ENCODE assay signal across 9 cellular contexts in genomic region chr7:26681819-26682418, GRCh38.
DNase-seq lines count a peak whose midpoint lies in the region; ATAC-seq and TF ChIP-seq lines count a peak whose summit lies in the region.
"Had no signal": no experiment of that assay in that cellular context is flagged by ENCODE, and none has a peak within 500 bp of the region (broad histone marks: within the 10 kb centered on the region; RNA-seq: fewer than 3 reads in every experiment).

No MANE protein-coding gene starts in this region.

- H3K4me3 Mint-ChIP-seq in WTC11: no peak overlapping the region

- no peaks in the 10 kb centered on the region for H3K9me3 ChIP-seq in MG63
- H3K9me3 ChIP-seq: BLaER1 treated with 17β-estradiol and CSF1 and Interleukin-3, amounts not matched to agents 10 nM and 100 nM had no signal

- no peak overlapping the region for H3K27ac Mint-ChIP-seq in WTC11

- ATAC-seq in WTC11 (no peak), HG02884 (IDR thresholded peaks at IDR 0.05; ENCODE audit: unreplicated experiment) (no peak)

- no peaks in the 10 kb centered on the region for H3K36me3 Mint-ChIP-seq in WTC11

- H3K9me3 Mint-ChIP-seq in WTC11: no peaks in the 10 kb centered on the region

- POLR2A ChIA-PET in WTC11 (lab: Charles Lee): no interaction called here

- no peak overlapping the region for H3K4me3 ChIP-seq in LNCaP clone FGC (ENCODE audit: low read depth, low read length)
- H3K4me3 ChIP-seq in MG63: no peak overlapping the region
- H3K4me3 ChIP-seq: BLaER1 treated with 17β-estradiol and CSF1 and Interleukin-3, amounts not matched to agents 10 nM and 100 nM had no signal

- CTCF ChIA-PET in WTC11 (lab: Charles Lee): interaction anchor here (0.6 to 4.3 kb wide), 17 partner anchors 9 to 819 kb away, joined by 3 to 26 read pairs (median 4); partner anchors contain the start of genes HOXA4 and HOXA5

- no peaks in the 10 kb centered on the region; the same call in 1 of the 2 replicates for H3K27me3 Mint-ChIP-seq in WTC11 (ENCODE audit: low read depth)

- H3K27me3 ChIP-seq in MG63: no peaks in the 10 kb centered on the region

- H3K4me1 Mint-ChIP-seq in WTC11: peaks cover 5% of the 10 kb centered on the region

- peak; percentile 36 to 77 (median 47) for DNase-seq in NCI-H1417 (lab: John Stamatoyannopoulos, UW)
- DNase-seq in NCI-H1417 treated with DMSO at 0.1 percent for 48 hours (lab: John Stamatoyannopoulos, UW): no peak
- DNase-seq in LNCaP clone FGC (ENCODE audit: low read depth): no peak
- DNase-seq in WTC11 (ENCODE audit: low spot score): no peak
- peak; percentile 64 for DNase-seq in left kidney (ENCODE audit: low read depth, low spot score)
- no peak for DNase-seq in activated gamma-delta T cell treated with Interleukin-2 at 50 U/mL for 16 hours
- DNase-seq in MG63: no peak

- no peaks in the 10 kb centered on the region for H3K36me3 ChIP-seq in MG63
- H3K36me3 ChIP-seq: BLaER1 treated with 17β-estradiol and CSF1 and Interleukin-3, amounts not matched to agents 10 nM and 100 nM had no signal

- TF ChIP-seq CTCF in LNCaP clone FGC (IDR thresholded peaks at IDR 0.05; ENCODE audit: control insufficient read depth, extremely low read depth, insufficient read depth): peak; percentile 66
- peak; percentile 42; the same call in 1 of the 2 replicates for TF ChIP-seq CTCF in WTC11 (IDR thresholded peaks at IDR 0.05)

TF ChIP-seq in WTC11, 78 proteins besides CTCF, POLR2A, EP300 and RAD21:
- TF ChIP-seq RELA (CRISPR knock-in tag; IDR thresholded peaks at IDR 0.05; ENCODE audit: borderline replicate concordance) (no peak), PREB (CRISPR knock-in tag; IDR thresholded peaks at IDR 0.05; ENCODE audit: borderline replicate concordance) (no peak), ELF4 (CRISPR knock-in tag; IDR thresholded peaks at IDR 0.05; ENCODE audit: low read depth) (no peak)
- TF ChIP-seq, protein P1, sequence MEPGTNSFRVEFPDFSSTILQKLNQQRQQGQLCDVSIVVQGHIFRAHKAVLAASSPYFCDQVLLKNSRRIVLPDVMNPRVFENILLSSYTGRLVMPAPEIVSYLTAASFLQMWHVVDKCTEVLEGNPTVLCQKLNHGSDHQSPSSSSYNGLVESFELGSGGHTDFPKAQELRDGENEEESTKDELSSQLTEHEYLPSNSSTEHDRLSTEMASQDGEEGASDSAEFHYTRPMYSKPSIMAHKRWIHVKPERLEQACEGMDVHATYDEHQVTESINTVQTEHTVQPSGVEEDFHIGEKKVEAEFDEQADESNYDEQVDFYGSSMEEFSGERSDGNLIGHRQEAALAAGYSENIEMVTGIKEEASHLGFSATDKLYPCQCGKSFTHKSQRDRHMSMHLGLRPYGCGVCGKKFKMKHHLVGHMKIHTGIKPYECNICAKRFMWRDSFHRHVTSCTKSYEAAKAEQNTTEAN (CRISPR knock-in tag; IDR thresholded peaks at IDR 0.05): no peak

Comparison
In these comparisons a context has a peak if more than half of its experiments do, and no peak if none do; other contexts are left out.
1. DNase-seq: peak in NCI-H1417 (3 of 3) and left kidney (single experiment); none in NCI-H1417 treated with DMSO at 0.1 percent for 48 hours (single experiment), LNCaP clone FGC (single experiment), WTC11 (single experiment), activated gamma-delta T cell treated with Interleukin-2 at 50 U/mL for 16 hours (single experiment) and MG63 (single experiment).